Comparison of ENCODE assay signal across 1 cellular context in genomic region chr11:9397746-9398680, GRCh38.
TF ChIP-seq lines count a peak whose summit lies in the region.

No MANE protein-coding gene starts in this region.

TF ChIP-seq in GM23338, 12 proteins besides CTCF, POLR2A, EP300 and RAD21:
- no peak for TF ChIP-seq ZNF462 (CRISPR knock-in tag; IDR thresholded peaks at IDR 0.05)
- TF ChIP-seq POLR2AphosphoS5 (IDR thresholded peaks at IDR 0.05; ENCODE audit: low read depth) = no peak
- TF ChIP-seq EZH2 (IDR thresholded peaks at IDR 0.05; ENCODE audit: low read depth, unreplicated experiment) = no peak
- TF ChIP-seq STAT1 (IDR thresholded peaks at IDR 0.05; ENCODE audit: unreplicated experiment) = no peak
- no peak for TF ChIP-seq ZNF114 (CRISPR knock-in tag; IDR thresholded peaks at IDR 0.05)
- TF ChIP-seq CREB1 (CRISPR knock-in tag; IDR thresholded peaks at IDR 0.05; ENCODE audit: low read depth) = no peak
- TF ChIP-seq JUNB (IDR thresholded peaks at IDR 0.05; ENCODE audit: unreplicated experiment) = no peak
- no peak for TF ChIP-seq ZNF331 (CRISPR knock-in tag; IDR thresholded peaks at IDR 0.05; ENCODE audit: low read depth)
- no peak for TF ChIP-seq EZH2phosphoT487 (IDR thresholded peaks at IDR 0.05; ENCODE audit: unreplicated experiment)
- TF ChIP-seq NANOG (IDR thresholded peaks at IDR 0.05; ENCODE audit: borderline replicate concordance) = no peak
- TF ChIP-seq ETS1 (IDR thresholded peaks at IDR 0.05) = no peak
